ENCODE assay signal across 16 cellular contexts in genomic region chr7:158472631-158473030, GRCh38.
DNase-seq lines count a peak whose midpoint lies in the region; ATAC-seq, FAIRE-seq and TF ChIP-seq lines count a peak whose summit lies in the region.
"Had no signal": no experiment of that assay in that cellular context is flagged by ENCODE, and none has a peak within 500 bp of the region (broad histone marks: within the 10 kb centered on the region; RNA-seq: fewer than 3 reads in every experiment).

No MANE protein-coding gene starts in this region.

- H3K79me2 ChIP-seq in H1 (ENCODE audit: control insufficient read depth in 1 of 2, insufficient read depth in 2 of 2, low read length in 2 of 2), result no peaks in the 10 kb centered on the region

- H3K4me3 ChIP-seq in H1 (ENCODE audit: extremely low read depth in 1 of 4, insufficient read depth in 2 of 4, low read depth in 3 of 4, low read length in 4 of 4) (no peak overlapping the region), neuronal stem cell (ENCODE audit: low read length in 2 of 2) (no peak overlapping the region), mucosa of descending colon (no peak overlapping the region)
- H3K4me3 ChIP-seq: GM12878, HAP-1 had no signal

- no peak overlapping the region for H2BK5ac ChIP-seq in H1 (ENCODE audit: low read depth, low read length)
- no peak overlapping the region for H2BK5ac ChIP-seq in neuronal stem cell (ENCODE audit: low read length)

- H3K4me2 ChIP-seq in H1 (ENCODE audit: insufficient read depth in 1 of 2, low read depth in 2 of 2, low read length in 2 of 2) (no peak overlapping the region), neuronal stem cell (ENCODE audit: insufficient read depth, low read length, poor library complexity, severe bottlenecking) (no peak overlapping the region)
- H3K4me2 ChIP-seq: SK-N-SH had no signal

- H3K18ac ChIP-seq in H1 (ENCODE audit: extremely low read depth, low read length) (no peak overlapping the region), neuronal stem cell (ENCODE audit: low read length) (peak overlapping the region; percentile 4)

- H3K9ac ChIP-seq in H1 (replicated peaks in 1 of 4; ENCODE audit: extremely low read depth in 1 of 4, low read depth in 3 of 4, low read length in 3 of 4), result no peak overlapping the region
- H3K9ac ChIP-seq in neuronal stem cell (ENCODE audit: low read depth, low read length, poor library complexity), result no peak overlapping the region
- H3K9ac ChIP-seq: SK-N-SH had no signal

- H3K4ac ChIP-seq in H1 (replicated peaks; ENCODE audit: insufficient read length, low read depth, low read length) (no peak overlapping the region), neuronal stem cell (ENCODE audit: low read length) (no peak overlapping the region)

- H3K9me3 ChIP-seq in H1 (ENCODE audit: insufficient read depth in 2 of 2, low read depth in 1 of 2, low read length in 1 of 2) (no peaks in the 10 kb centered on the region), neuronal stem cell (replicated peaks in 1 of 2; ENCODE audit: control insufficient read depth in 2 of 2, insufficient read depth in 1 of 2, low read depth in 1 of 2, low read length in 2 of 2) (peaks cover 0 to 7% of the 10 kb centered on the region in 2 donors), mucosa of descending colon (no peaks in the 10 kb centered on the region)
- H3K9me3 ChIP-seq: HAP-1 had no signal

- no peak overlapping the region for H4K5ac ChIP-seq in H1 (ENCODE audit: insufficient read length, low read depth, low read length)

- H3K27ac ChIP-seq in H1 (ENCODE audit: low read depth, low read length) (no peak overlapping the region), neuronal stem cell (replicated peaks; ENCODE audit: low read length) (no peak overlapping the region)

- no peaks in the 10 kb centered on the region for H3K36me3 ChIP-seq in H1 (ENCODE audit: control insufficient read depth in 2 of 4, insufficient read depth in 4 of 4, low read length in 3 of 4)
- no peaks in the 10 kb centered on the region for H3K36me3 ChIP-seq in neuronal stem cell (replicated peaks in 1 of 2; ENCODE audit: control insufficient read depth in 2 of 2, insufficient read depth in 2 of 2, low read length in 2 of 2)
- no peaks in the 10 kb centered on the region for H3K36me3 ChIP-seq in mucosa of descending colon (ENCODE audit: low read depth)
- H3K36me3 ChIP-seq: HAP-1 had no signal

- no peaks in the 10 kb centered on the region for H3K23me2 ChIP-seq in H1 (ENCODE audit: low read depth, low read length)

- TF ChIP-seq CTCF in H1 (IDR thresholded peaks at IDR 0.05; ENCODE audit: control extremely low read depth in 1 of 3, insufficient read depth in 1 of 3, low read depth in 1 of 3, low read length in 3 of 3) (no peak), mucosa of descending colon (IDR thresholded peaks at IDR 0.05) (no peak)

- no peaks in the 10 kb centered on the region; a peak in 1 of 7 replicates for H3K27me3 ChIP-seq in H1 (replicated peaks in 1 of 4; ENCODE audit: control insufficient read depth in 3 of 4, extremely low read depth in 1 of 4, insufficient read depth in 3 of 4, low read length in 3 of 4)
- H3K27me3 ChIP-seq in neuronal stem cell (ENCODE audit: control insufficient read depth in 3 of 3, insufficient read depth in 3 of 3, low read depth in 1 of 3, low read length in 3 of 3), result no peaks in the 10 kb centered on the region

- TF ChIP-seq RAD21 in H1 (IDR thresholded peaks at IDR 0.05 in 1 of 2, conservative IDR thresholded peaks at IDR 0.05 in 1 of 2; ENCODE audit: low read depth in 2 of 2, low read length in 2 of 2), result no peak

- no peak overlapping the region for H2AK5ac ChIP-seq in H1 (ENCODE audit: low read depth, low read length)
- H2AK5ac ChIP-seq in neuronal stem cell (ENCODE audit: low read depth, low read length), result no peak overlapping the region

- no peak overlapping the region for H2BK12ac ChIP-seq in H1 (ENCODE audit: low read depth, low read length)
- H2BK12ac ChIP-seq in neuronal stem cell (ENCODE audit: low read length), result no peak overlapping the region

- ATAC-seq in mucosa of descending colon (no peak), GM18511 (IDR thresholded peaks at IDR 0.05; ENCODE audit: unreplicated experiment) (no peak)
- ATAC-seq: GM12878 had no signal

- no peak for TF ChIP-seq POLR2A in H1 (IDR thresholded peaks at IDR 0.05; ENCODE audit: control extremely low read depth in 1 of 2, low read depth in 2 of 2, low read length in 2 of 2)

- DNase-seq in activated effector memory CD4-positive, alpha-beta T cell treated with anti-CD3 and anti-CD28 coated beads, Interleukin-2, amount 50 U/mL, for 16 hours, result peak; percentile 17
- no peak for DNase-seq in activated effector memory CD4-positive, alpha-beta T cell treated with Interleukin-2 at 50 U/mL for 16 hours
- DNase-seq in H1 (ENCODE audit: low read depth in 1 of 2, low spot score in 2 of 2), result no peak
- no peak for DNase-seq in neuronal stem cell (ENCODE audit: low spot score)
- no peak for DNase-seq in mucosa of descending colon
- DNase-seq in stimulated activated CD4-positive, alpha-beta T cell treated with anti-CD3 and anti-CD28 coated beads, Interleukin-4, amount 100 ng/mL, for 24 hours, result no peak
- DNase-seq: CD4-positive, alpha-beta T cell; IMR-90; NCI-H1048; NCI-H146; NCI-H774; SK-N-SH had no signal

- no peak for TF ChIP-seq EP300 in H1 (IDR thresholded peaks at IDR 0.05; ENCODE audit: borderline replicate concordance in 1 of 2, low read depth in 2 of 2, low read length in 2 of 2)

- H3K14ac ChIP-seq in H1 (ENCODE audit: insufficient read length), result no peak overlapping the region
- no peak overlapping the region for H3K14ac ChIP-seq in neuronal stem cell (ENCODE audit: low read length)

- H4K8ac ChIP-seq in H1 (ENCODE audit: extremely low read depth, insufficient read depth, low read length) (no peak overlapping the region; the same call in 1 of the 2 replicates), neuronal stem cell (ENCODE audit: low read depth, low read length) (no peak overlapping the region)

- H4K91ac ChIP-seq in H1 (replicated peaks; ENCODE audit: insufficient read length, low read length) (no peak overlapping the region), neuronal stem cell (ENCODE audit: low read depth, low read length, poor library complexity) (no peak overlapping the region)

- intact Hi-C loops in mucosa of descending colon (cut with DNase I, micrococcal nuclease), result no loop called here

- H2BK15ac ChIP-seq in H1 (ENCODE audit: low read length), result 0 out of 2 replicates have a peak overlapping the region, but pooled peaks have one; percentile 18
- no peak overlapping the region for H2BK15ac ChIP-seq in neuronal stem cell (ENCODE audit: low read length)

- FAIRE-seq in H1 (lab: Jason Lieb, UNC), result no peak
- FAIRE-seq: GM12878, HTR-8/SVneo had no signal

- H2AFZ ChIP-seq in H1 (ENCODE audit: low read length) (no peak overlapping the region), neuronal stem cell (ENCODE audit: low read length) (peak overlapping the region; percentile 81)

- no peaks in the 10 kb centered on the region for H4K20me1 ChIP-seq in H1 (replicated peaks in 1 of 2; ENCODE audit: control insufficient read depth in 1 of 2, insufficient read depth in 2 of 2, low read length in 2 of 2)

- CTCF ChIA-PET in H1 (lab: Charles Lee; ENCODE audit: partially characterized antibody), result interaction anchor here (0.9 to 1.5 kb wide), 4 partner anchors 22 to 100 kb away, joined by 3 read pairs; no protein-coding TSS in a partner anchor

- no peak overlapping the region for H2BK120ac ChIP-seq in H1 (replicated peaks; ENCODE audit: low read depth, low read length)
- H2BK120ac ChIP-seq in neuronal stem cell (ENCODE audit: low read depth, low read length), result no peak overlapping the region

- 78% methylated on average over 13 of the region's 13 CpGs; no CpG with 5 or more reads in 1 of the 2 experiments for WGBS in H1 (ENCODE audit: extremely low coverage in 1 of 2, insufficient coverage in 1 of 2, insufficient read length in 1 of 2, insufficient replicate concordance in 2 of 2, low coverage in 1 of 2, low lambda C conversion rate in 2 of 2, missing lambda C conversion rate in 1 of 2), 2 experiments
- WGBS in neuronal stem cell (ENCODE audit: extremely low coverage in 2 of 2, insufficient read length in 2 of 2, insufficient replicate concordance in 1 of 2), 2 donors, result no CpG with 5 or more reads among the region's 13 CpGs

- POLR2A ChIA-PET in H1 (lab: Charles Lee; ENCODE audit: partially characterized antibody), result interaction anchor here (1.1 kb wide), 1 partner anchor 28 kb away, joined by 3 read pairs; no protein-coding TSS in a partner anchor

- H3K79me1 ChIP-seq in H1 (ENCODE audit: low read depth, low read length), result no peaks in the 10 kb centered on the region
- H3K79me1 ChIP-seq in neuronal stem cell (ENCODE audit: low read depth, low read length), result no peaks in the 10 kb centered on the region

- H3K23ac ChIP-seq in H1 (ENCODE audit: insufficient read length), result no peak overlapping the region
- no peak overlapping the region for H3K23ac ChIP-seq in neuronal stem cell (ENCODE audit: low read depth, low read length, poor library complexity)

- H2BK20ac ChIP-seq in H1 (ENCODE audit: low read length), result no peak overlapping the region

- peaks cover 14 to 29% (median 18%) of the 10 kb centered on the region in 4 experiments for H3K4me1 ChIP-seq in H1 (replicated peaks in 1 of 4; ENCODE audit: control insufficient read depth in 3 of 4, insufficient read depth in 4 of 4, low read length in 3 of 4)
- H3K4me1 ChIP-seq in neuronal stem cell (ENCODE audit: control insufficient read depth in 2 of 2, insufficient read depth in 1 of 2, low read depth in 1 of 2, low read length in 2 of 2), result peaks cover 9 to 13% of the 10 kb centered on the region in 2 donors
- H3K4me1 ChIP-seq in mucosa of descending colon (ENCODE audit: low read depth), result no peaks in the 10 kb centered on the region
- H3K4me1 ChIP-seq: HAP-1 had no signal

- H3K56ac ChIP-seq in H1 (replicated peaks; ENCODE audit: insufficient read length, low read depth, low read length), result no peak overlapping the region

TF ChIP-seq in H1, 55 proteins besides CTCF, POLR2A, EP300 and RAD21 (continues in another document):
- TF ChIP-seq KDM1A (IDR thresholded peaks at IDR 0.05; ENCODE audit: borderline replicate concordance, low read length) (no peak), BACH1 (IDR thresholded peaks at IDR 0.05; ENCODE audit: low read length) (no peak), TAF1 (IDR thresholded peaks at IDR 0.05; ENCODE audit: low read depth, low read length) (no peak), HDAC6 (IDR thresholded peaks at IDR 0.05; ENCODE audit: low read depth, low read length) (no peak), NRF1 (IDR thresholded peaks at IDR 0.05; ENCODE audit: low read depth, low read length) (no peak), RXRA (IDR thresholded peaks at IDR 0.05; ENCODE audit: insufficient read depth, low read depth, low read length) (no peak), CEBPB (IDR thresholded peaks at IDR 0.05; ENCODE audit: low read depth, low read length) (no peak), SRF (IDR thresholded peaks at IDR 0.05; ENCODE audit: low read depth, low read length) (no peak), ASH2L (IDR thresholded peaks at IDR 0.05; ENCODE audit: low read length) (no peak), GTF2F1 (IDR thresholded peaks at IDR 0.05; ENCODE audit: borderline replicate concordance, low read depth, low read length) (no peak)
